In the genomic region with DNA sequence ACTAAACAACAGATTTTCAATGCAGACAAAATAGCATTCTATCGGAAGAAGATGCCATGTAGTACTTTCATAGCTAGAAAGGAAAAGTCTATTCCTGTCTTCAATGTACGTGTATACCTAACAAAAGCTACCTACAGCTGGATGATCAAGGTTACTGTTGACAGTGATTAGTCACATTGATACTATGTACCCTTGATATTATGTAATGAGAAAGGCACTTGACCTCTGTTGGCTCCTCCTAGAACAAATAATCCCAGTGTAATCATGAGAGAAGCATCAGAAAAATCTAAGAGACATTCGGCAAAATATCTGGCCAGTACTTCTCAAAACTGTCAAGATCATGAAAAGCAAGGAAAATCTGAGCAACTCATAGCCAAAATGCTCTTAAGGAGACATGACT, we compare ENCODE assay signal across 20 cellular contexts. TPM values are rescaled to one million over a fixed set of nuclear protein-coding genes. Genes with fewer than 3 reads are reported as not detected.
DNase-seq lines count a peak whose midpoint lies in the region; ATAC-seq and TF ChIP-seq lines count a peak whose summit lies in the region.
"Had no signal": no experiment of that assay in that cellular context is flagged by ENCODE, and none has a peak within 500 bp of the region (broad histone marks: within the 10 kb centered on the region; RNA-seq: fewer than 3 reads in every experiment).

No MANE protein-coding gene starts in this region.

- intact Hi-C loops in mucosa of descending colon (cut with DNase I, micrococcal nuclease): no loop called here
- intact Hi-C loops in esophagus squamous epithelium (cut with DNase I): no loop called here

- H3K4me1 ChIP-seq in OCI-LY3 (ENCODE audit: low read length) (no peaks in the 10 kb centered on the region), mucosa of descending colon (ENCODE audit: low read depth) (peaks cover 16% of the 10 kb centered on the region), esophagus squamous epithelium (no peaks in the 10 kb centered on the region)
- H3K4me1 ChIP-seq: A549 had no signal

- peak; percentile 78 for ATAC-seq in mucosa of descending colon
- ATAC-seq in GM21390 (IDR thresholded peaks at IDR 0.05; ENCODE audit: unreplicated experiment): no peak
- no peak for ATAC-seq in HG03469 (IDR thresholded peaks at IDR 0.05; ENCODE audit: unreplicated experiment)
- ATAC-seq: A549, HCT116, SK-N-SH treated with all-trans-retinoic acid at 6 μM for 48 hours had no signal

- 51 to 58% methylated on average over 3 of the region's 3 CpGs for WGBS in esophagus squamous epithelium, 2 donors

- H3K4me3 ChIP-seq in OCI-LY3 (ENCODE audit: low read length): no peak overlapping the region
- no peak overlapping the region for H3K4me3 ChIP-seq in mucosa of descending colon
- H3K4me3 ChIP-seq in esophagus squamous epithelium: no peak overlapping the region
- H3K4me3 ChIP-seq: A549 had no signal

- H3K27me3 ChIP-seq in OCI-LY3 (ENCODE audit: low read depth, low read length) (no peaks in the 10 kb centered on the region), esophagus squamous epithelium (no peaks in the 10 kb centered on the region)

- TF ChIP-seq POLR2A in esophagus squamous epithelium (IDR thresholded peaks at IDR 0.05): no peak

- H3K36me3 ChIP-seq in OCI-LY3 (replicated peaks; ENCODE audit: low read depth, low read length) (no peaks in the 10 kb centered on the region), mucosa of descending colon (ENCODE audit: low read depth) (no peaks in the 10 kb centered on the region), esophagus squamous epithelium (no peaks in the 10 kb centered on the region)

- TF ChIP-seq CTCF in OCI-LY3 (IDR thresholded peaks at IDR 0.05; ENCODE audit: low read depth, low read length) (no peak), mucosa of descending colon (IDR thresholded peaks at IDR 0.05) (no peak), esophagus squamous epithelium (IDR thresholded peaks at IDR 0.05) (no peak)

- H3K9me3 ChIP-seq in OCI-LY3 (ENCODE audit: insufficient read depth, low read length) (no peaks in the 10 kb centered on the region), mucosa of descending colon (no peaks in the 10 kb centered on the region), esophagus squamous epithelium (no peaks in the 10 kb centered on the region)

- H4K20me1 ChIP-seq in OCI-LY3 (ENCODE audit: insufficient read depth, low read length): no peaks in the 10 kb centered on the region

- no peak overlapping the region for H3K4me2 ChIP-seq in OCI-LY3 (ENCODE audit: low read length)
- H3K4me2 ChIP-seq: A549, KMS-11 had no signal

- no peak overlapping the region for H3K9ac ChIP-seq in OCI-LY3 (ENCODE audit: low read length)
- H3K9ac ChIP-seq: KMS-11 had no signal

- DNase-seq in HuH-7 (ENCODE audit: low spot score) (peak; percentile 28), glomerular visceral epithelial cell (ENCODE audit: extremely low spot score) (peak; percentile 4), mucosa of descending colon (no peak), esophagus squamous epithelium (lab: John Stamatoyannopoulos, UW) (no peak), caudate nucleus (lab: John Stamatoyannopoulos, UW) (no peak)
- DNase-seq: DMS153; NCI-H1105; NCI-H187 treated with DMSO at 0.1 percent for 48 hours; NCI-H2171; NCI-H524 treated with DMSO at 0.1 percent for 48 hours; NK-92 treated with Interleukin-12 subunit alpha and Interleukin-12 subunit beta, amount 100 ng/mL, for 24 hours had no signal

- H3K27ac ChIP-seq in OCI-LY3 (ENCODE audit: low read length) (no peak overlapping the region), esophagus squamous epithelium (no peak overlapping the region), caudate nucleus (ENCODE audit: low read depth, low read length) (no peak overlapping the region)
- H3K27ac ChIP-seq: A549, C4-2B, HL-60, KMS-11 had no signal

- H2AFZ ChIP-seq in OCI-LY3 (ENCODE audit: low read depth, low read length): 0 out of 2 replicates have a peak overlapping the region, but pooled peaks have one; percentile 0

- H3K79me2 ChIP-seq in OCI-LY3 (ENCODE audit: low read length): no peaks in the 10 kb centered on the region

RNA-seq across cellular contexts. Expression of a gene that starts 44.4 kb away (rescaled TPM):
- total RNA-seq in mucosa of descending colon: 1 to 10 TPM in 1 of 3 donors, under 1 TPM in 1, not detected in 1; 0.41 to 1.4 TPM
- total RNA-seq in esophagus squamous epithelium: not detected

Comparison
In these comparisons a context has a peak if more than half of its experiments do, and no peak if none do; other contexts are left out.
1. DNase-seq: peak in HuH-7 (single experiment) and glomerular visceral epithelial cell (single experiment); none in mucosa of descending colon (0 of 3), esophagus squamous epithelium (single experiment) and caudate nucleus (0 of 61).